In the genomic region with DNA sequence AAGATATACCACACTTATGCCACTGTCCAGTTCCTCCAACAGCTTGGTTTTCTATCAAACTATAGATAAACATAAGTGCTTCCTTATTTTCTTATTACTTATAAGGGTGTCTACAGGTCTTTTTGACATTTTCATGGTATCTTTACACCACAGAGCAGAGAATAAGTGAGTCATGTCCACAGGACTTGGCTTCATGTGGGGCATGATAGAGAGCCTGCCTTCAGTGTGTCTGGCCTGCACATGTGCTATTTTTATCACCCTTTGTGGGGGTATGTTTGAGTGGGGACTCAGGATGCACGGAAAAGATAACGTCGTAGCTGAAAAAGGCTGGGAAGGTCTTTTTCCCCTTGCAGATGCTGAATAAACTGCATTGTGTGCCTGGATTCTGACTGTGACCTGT, we compare ENCODE assay signal across 1 cellular context.
TF ChIP-seq lines count a peak whose summit lies in the region.

No MANE protein-coding gene starts in this region.

TF ChIP-seq in WTC11, 78 proteins besides CTCF, POLR2A, EP300 and RAD21 (continued from another document):
- TF ChIP-seq, protein P1, sequence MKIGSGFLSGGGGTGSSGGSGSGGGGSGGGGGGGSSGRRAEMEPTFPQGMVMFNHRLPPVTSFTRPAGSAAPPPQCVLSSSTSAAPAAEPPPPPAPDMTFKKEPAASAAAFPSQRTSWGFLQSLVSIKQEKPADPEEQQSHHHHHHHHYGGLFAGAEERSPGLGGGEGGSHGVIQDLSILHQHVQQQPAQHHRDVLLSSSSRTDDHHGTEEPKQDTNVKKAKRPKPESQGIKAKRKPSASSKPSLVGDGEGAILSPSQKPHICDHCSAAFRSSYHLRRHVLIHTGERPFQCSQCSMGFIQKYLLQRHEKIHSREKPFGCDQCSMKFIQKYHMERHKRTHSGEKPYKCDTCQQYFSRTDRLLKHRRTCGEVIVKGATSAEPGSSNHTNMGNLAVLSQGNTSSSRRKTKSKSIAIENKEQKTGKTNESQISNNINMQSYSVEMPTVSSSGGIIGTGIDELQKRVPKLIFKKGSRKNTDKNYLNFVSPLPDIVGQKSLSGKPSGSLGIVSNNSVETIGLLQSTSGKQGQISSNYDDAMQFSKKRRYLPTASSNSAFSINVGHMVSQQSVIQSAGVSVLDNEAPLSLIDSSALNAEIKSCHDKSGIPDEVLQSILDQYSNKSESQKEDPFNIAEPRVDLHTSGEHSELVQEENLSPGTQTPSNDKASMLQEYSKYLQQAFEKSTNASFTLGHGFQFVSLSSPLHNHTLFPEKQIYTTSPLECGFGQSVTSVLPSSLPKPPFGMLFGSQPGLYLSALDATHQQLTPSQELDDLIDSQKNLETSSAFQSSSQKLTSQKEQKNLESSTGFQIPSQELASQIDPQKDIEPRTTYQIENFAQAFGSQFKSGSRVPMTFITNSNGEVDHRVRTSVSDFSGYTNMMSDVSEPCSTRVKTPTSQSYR (CRISPR knock-in tag; IDR thresholded peaks at IDR 0.05): no peak
- TF ChIP-seq GABPB1 (CRISPR knock-in tag; IDR thresholded peaks at IDR 0.05): no peak
- no peak for TF ChIP-seq OVOL2 (CRISPR knock-in tag; IDR thresholded peaks at IDR 0.05; ENCODE audit: borderline replicate concordance)
- TF ChIP-seq NR1H2 (CRISPR knock-in tag; IDR thresholded peaks at IDR 0.05): no peak
- TF ChIP-seq EMX1 (CRISPR knock-in tag; IDR thresholded peaks at IDR 0.05): no peak
TF ChIP-seq in WTC11: peak in this region for 0.
